In the genomic region with DNA sequence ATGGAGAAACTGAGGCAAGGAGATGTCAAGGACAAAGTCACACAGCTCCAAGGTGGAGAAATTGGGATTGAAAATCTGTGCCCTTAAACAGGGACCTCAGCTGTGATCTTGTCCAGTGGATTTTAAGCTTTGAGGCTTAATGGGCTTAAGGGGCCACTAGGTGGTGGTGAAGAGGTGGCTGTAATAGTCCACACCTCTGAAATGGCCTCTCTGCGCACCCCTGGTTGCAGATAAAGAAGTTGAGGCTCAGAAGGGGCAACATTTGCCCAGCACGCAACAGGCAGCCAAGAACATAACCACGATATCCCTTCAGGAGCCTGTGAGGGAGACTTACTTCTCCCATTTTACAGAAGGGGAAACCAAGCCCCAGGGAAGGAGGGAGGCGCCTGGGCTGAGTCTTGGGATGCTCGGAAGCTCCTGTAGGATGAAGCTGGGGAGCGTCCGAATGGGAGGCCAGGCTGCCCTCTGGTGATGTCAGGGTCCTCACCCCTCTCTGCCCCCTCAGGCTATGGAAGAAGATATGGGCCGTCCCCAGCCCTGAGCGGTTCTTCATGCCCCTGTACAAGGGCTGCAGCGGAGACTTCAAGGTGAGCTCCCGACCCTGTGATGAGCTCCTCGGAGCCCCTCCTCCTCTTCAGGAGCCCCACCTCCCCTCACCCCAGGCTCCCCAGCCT, we compare ENCODE assay signal across 1 cellular context.
TF ChIP-seq lines count a peak whose summit lies in the region.

No MANE protein-coding gene starts in this region.

TF ChIP-seq in GM23338, 12 proteins besides CTCF, POLR2A, EP300 and RAD21 (continued from another document):
- TF ChIP-seq, protein P1, sequence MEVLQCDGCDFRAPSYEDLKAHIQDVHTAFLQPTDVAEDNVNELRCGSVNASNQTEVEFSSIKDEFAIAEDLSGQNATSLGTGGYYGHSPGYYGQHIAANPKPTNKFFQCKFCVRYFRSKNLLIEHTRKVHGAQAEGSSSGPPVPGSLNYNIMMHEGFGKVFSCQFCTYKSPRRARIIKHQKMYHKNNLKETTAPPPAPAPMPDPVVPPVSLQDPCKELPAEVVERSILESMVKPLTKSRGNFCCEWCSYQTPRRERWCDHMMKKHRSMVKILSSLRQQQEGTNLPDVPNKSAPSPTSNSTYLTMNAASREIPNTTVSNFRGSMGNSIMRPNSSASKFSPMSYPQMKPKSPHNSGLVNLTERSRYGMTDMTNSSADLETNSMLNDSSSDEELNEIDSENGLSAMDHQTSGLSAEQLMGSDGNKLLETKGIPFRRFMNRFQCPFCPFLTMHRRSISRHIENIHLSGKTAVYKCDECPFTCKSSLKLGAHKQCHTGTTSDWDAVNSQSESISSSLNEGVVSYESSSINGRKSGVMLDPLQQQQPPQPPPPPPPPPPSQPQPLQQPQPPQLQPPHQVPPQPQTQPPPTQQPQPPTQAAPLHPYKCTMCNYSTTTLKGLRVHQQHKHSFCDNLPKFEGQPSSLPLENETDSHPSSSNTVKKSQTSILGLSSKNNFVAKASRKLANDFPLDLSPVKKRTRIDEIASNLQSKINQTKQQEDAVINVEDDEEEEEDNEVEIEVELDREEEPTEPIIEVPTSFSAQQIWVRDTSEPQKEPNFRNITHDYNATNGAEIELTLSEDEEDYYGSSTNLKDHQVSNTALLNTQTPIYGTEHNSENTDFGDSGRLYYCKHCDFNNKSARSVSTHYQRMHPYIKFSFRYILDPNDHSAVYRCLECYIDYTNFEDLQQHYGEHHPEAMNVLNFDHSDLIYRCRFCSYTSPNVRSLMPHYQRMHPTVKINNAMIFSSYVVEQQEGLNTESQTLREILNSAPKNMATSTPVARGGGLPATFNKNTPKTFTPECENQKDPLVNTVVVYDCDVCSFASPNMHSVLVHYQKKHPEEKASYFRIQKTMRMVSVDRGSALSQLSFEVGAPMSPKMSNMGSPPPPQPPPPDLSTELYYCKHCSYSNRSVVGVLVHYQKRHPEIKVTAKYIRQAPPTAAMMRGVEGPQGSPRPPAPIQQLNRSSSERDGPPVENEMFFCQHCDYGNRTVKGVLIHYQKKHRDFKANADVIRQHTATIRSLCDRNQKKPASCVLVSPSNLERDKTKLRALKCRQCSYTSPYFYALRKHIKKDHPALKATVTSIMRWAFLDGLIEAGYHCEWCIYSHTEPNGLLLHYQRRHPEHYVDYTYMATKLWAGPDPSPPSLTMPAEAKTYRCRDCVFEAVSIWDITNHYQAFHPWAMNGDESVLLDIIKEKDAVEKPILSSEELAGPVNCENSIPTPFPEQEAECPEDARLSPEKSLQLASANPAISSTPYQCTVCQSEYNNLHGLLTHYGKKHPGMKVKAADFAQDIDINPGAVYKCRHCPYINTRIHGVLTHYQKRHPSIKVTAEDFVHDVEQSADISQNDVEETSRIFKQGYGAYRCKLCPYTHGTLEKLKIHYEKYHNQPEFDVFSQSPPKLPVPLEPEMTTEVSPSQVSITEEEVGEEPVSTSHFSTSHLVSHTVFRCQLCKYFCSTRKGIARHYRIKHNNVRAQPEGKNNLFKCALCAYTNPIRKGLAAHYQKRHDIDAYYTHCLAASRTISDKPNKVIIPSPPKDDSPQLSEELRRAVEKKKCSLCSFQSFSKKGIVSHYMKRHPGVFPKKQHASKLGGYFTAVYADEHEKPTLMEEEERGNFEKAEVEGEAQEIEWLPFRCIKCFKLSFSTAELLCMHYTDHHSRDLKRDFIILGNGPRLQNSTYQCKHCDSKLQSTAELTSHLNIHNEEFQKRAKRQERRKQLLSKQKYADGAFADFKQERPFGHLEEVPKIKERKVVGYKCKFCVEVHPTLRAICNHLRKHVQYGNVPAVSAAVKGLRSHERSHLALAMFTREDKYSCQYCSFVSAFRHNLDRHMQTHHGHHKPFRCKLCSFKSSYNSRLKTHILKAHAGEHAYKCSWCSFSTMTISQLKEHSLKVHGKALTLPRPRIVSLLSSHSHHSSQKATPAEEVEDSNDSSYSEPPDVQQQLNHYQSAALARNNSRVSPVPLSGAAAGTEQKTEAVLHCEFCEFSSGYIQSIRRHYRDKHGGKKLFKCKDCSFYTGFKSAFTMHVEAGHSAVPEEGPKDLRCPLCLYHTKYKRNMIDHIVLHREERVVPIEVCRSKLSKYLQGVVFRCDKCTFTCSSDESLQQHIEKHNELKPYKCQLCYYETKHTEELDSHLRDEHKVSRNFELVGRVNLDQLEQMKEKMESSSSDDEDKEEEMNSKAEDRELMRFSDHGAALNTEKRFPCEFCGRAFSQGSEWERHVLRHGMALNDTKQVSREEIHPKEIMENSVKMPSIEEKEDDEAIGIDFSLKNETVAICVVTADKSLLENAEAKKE (CRISPR knock-in tag; IDR thresholded peaks at IDR 0.05): no peak
- TF ChIP-seq NANOG (IDR thresholded peaks at IDR 0.05; ENCODE audit: borderline replicate concordance) (no peak), JUNB (IDR thresholded peaks at IDR 0.05; ENCODE audit: unreplicated experiment) (no peak), POLR2AphosphoS5 (IDR thresholded peaks at IDR 0.05; ENCODE audit: low read depth) (no peak), REST (IDR thresholded peaks at IDR 0.05; ENCODE audit: unreplicated experiment) (no peak), EZH2phosphoT487 (IDR thresholded peaks at IDR 0.05; ENCODE audit: unreplicated experiment) (no peak), CREB1 (CRISPR knock-in tag; IDR thresholded peaks at IDR 0.05; ENCODE audit: low read depth) (no peak)
- TF ChIP-seq, protein P2, sequence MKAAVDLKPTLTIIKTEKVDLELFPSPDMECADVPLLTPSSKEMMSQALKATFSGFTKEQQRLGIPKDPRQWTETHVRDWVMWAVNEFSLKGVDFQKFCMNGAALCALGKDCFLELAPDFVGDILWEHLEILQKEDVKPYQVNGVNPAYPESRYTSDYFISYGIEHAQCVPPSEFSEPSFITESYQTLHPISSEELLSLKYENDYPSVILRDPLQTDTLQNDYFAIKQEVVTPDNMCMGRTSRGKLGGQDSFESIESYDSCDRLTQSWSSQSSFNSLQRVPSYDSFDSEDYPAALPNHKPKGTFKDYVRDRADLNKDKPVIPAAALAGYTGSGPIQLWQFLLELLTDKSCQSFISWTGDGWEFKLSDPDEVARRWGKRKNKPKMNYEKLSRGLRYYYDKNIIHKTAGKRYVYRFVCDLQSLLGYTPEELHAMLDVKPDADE (IDR thresholded peaks at IDR 0.05): no peak
